ENCODE assay signal across 1 cellular context in genomic region chr4:152211936-152212675, GRCh38.
TF ChIP-seq lines count a peak whose summit lies in the region.

No MANE protein-coding gene starts in this region.

TF ChIP-seq in GM12878, 131 proteins besides CTCF, POLR2A, EP300 and RAD21 (continued from another document):
- TF ChIP-seq ZBTB4 (CRISPR knock-in tag; IDR thresholded peaks at IDR 0.05): no peak
- TF ChIP-seq CBX3 (IDR thresholded peaks at IDR 0.05; ENCODE audit: borderline replicate concordance, low read depth): no peak
- TF ChIP-seq STAT3 (IDR thresholded peaks at IDR 0.05; ENCODE audit: low read depth, low read length): no peak
TF ChIP-seq in GM12878: peak in this region for 0.
